1 cellular context compared by ENCODE assay signal in the genomic region with DNA sequence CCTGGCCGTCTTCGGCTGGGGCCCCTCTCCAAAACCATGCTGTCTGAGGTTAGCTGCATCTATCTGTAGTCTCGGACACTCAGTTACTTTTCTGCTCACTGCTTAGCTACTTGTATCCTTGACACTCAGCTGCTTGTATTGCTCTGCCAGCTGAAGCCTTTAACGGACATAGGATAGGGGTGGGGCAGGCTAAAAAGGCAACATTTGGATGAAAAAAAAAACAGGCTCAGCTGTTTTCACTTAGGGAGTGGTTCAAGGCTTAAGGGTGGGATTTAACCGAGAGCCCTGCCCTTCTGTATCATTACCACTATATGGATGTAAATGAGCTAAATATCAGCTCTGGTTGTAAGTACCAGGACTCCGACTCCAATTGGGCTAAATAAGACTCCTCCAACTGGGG.
TF ChIP-seq lines count a peak whose summit lies in the region.

No MANE protein-coding gene starts in this region.

TF ChIP-seq in SK-N-SH, 30 proteins besides CTCF, POLR2A, EP300 and RAD21 (continued from another document):
- TF ChIP-seq, protein P1, sequence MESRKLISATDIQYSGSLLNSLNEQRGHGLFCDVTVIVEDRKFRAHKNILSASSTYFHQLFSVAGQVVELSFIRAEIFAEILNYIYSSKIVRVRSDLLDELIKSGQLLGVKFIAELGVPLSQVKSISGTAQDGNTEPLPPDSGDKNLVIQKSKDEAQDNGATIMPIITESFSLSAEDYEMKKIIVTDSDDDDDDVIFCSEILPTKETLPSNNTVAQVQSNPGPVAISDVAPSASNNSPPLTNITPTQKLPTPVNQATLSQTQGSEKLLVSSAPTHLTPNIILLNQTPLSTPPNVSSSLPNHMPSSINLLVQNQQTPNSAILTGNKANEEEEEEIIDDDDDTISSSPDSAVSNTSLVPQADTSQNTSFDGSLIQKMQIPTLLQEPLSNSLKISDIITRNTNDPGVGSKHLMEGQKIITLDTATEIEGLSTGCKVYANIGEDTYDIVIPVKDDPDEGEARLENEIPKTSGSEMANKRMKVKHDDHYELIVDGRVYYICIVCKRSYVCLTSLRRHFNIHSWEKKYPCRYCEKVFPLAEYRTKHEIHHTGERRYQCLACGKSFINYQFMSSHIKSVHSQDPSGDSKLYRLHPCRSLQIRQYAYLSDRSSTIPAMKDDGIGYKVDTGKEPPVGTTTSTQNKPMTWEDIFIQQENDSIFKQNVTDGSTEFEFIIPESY (IDR thresholded peaks at IDR 0.05; ENCODE audit: borderline replicate concordance, low read depth) = no peak
- no peak for TF ChIP-seq GABPA (IDR thresholded peaks at IDR 0.05; ENCODE audit: low read depth)
